ENCODE assay signal across 19 cellular contexts in the genomic region with DNA sequence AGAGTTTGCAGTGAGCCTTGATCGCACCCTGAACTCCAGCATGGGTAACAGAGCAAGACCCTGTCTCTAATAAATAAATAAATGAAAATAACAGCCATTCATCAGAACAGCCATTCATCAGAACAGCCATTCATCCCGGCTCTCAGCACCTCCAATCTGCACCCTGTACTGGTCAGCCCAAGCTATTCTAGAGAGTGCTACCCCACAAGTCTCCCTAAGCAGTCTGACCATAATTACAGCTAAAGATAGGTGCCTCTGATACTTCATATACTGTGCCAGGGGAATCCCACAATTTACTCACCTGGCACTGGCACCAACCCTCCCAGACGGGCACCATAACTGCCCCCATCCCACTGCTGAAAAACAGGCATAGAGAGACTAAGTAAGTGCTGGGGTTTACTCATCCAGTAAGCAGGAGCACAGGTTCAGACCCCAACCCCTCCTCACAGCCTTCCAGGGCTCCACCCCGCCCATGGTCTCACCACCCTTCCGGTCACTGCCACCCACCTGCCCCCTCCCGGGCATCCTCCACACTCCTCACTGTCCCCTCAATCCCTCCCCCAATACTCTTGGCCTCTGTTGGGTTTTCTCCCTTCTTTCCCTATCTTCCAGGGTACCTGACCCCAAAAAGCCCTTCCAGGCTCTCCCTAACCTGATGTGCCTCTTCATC. TPM values are rescaled to one million over a fixed set of nuclear protein-coding genes. Genes with fewer than 3 reads are reported as not detected.
A peak's percentile ranks its signal among the peaks of the same experiment; 100 is the strongest.
DNase-seq lines count a peak whose midpoint lies in the region; ATAC-seq and TF ChIP-seq lines count a peak whose summit lies in the region.
"Had no signal": no experiment of that assay in that cellular context is flagged by ENCODE, and none has a peak within 500 bp of the region (broad histone marks: within the 10 kb centered on the region; RNA-seq: fewer than 3 reads in every experiment).

No MANE protein-coding gene starts in this region.

- H3K79me2 ChIP-seq in Karpas-422 (ENCODE audit: low read length), result no peaks in the 10 kb centered on the region

- H3K9ac ChIP-seq in Karpas-422 (ENCODE audit: low read length), result no peak overlapping the region

- no peaks in the 10 kb centered on the region for H3K36me3 ChIP-seq in Karpas-422 (ENCODE audit: insufficient read depth, low read length)
- H3K36me3 ChIP-seq: colonic mucosa, heart right ventricle had no signal

- ATAC-seq in GM21529 (IDR thresholded peaks at IDR 0.05; ENCODE audit: unreplicated experiment), result peak; percentile 49
- ATAC-seq in HG02885 (IDR thresholded peaks at IDR 0.05; ENCODE audit: poor library complexity, unreplicated experiment), result peak; percentile 33
- ATAC-seq: HCT116, heart right ventricle had no signal

- TF ChIP-seq CTCF in GM12864 (IDR thresholded peaks at IDR 0.05; ENCODE audit: low read depth, low read length, missing control alignments), result no peak

- no peak overlapping the region for H2AFZ ChIP-seq in Karpas-422 (ENCODE audit: low read length)

- peak overlapping the region; percentile 6 for H3K4me2 ChIP-seq in Karpas-422 (ENCODE audit: low read depth, low read length, poor library complexity, severe bottlenecking)

- no peaks in the 10 kb centered on the region for H3K9me3 ChIP-seq in Karpas-422 (ENCODE audit: low read length)
- H3K9me3 ChIP-seq: colonic mucosa, heart right ventricle had no signal

- H3K4me3 ChIP-seq in GM12864 (ENCODE audit: low read depth, low read length), result peak overlapping the region; percentile 55
- no peak overlapping the region for H3K4me3 ChIP-seq in Karpas-422 (ENCODE audit: low read length)
- H3K4me3 ChIP-seq: colonic mucosa, heart right ventricle had no signal

- H4K20me1 ChIP-seq in Karpas-422 (ENCODE audit: insufficient read depth, low read depth, low read length), result no peaks in the 10 kb centered on the region

- H3K27ac ChIP-seq in Karpas-422 (ENCODE audit: low read length), result no peak overlapping the region
- H3K27ac ChIP-seq: C4-2B, colonic mucosa, heart right ventricle, RWPE1 had no signal

- peaks cover 9% of the 10 kb centered on the region for H3K4me1 ChIP-seq in Karpas-422 (ENCODE audit: low read length)
- H3K4me1 ChIP-seq: colonic mucosa had no signal

- no peaks in the 10 kb centered on the region for H3K9me2 ChIP-seq in Karpas-422 (replicated peaks; ENCODE audit: insufficient read depth, low read length)

- H3K27me3 ChIP-seq in Karpas-422 (ENCODE audit: low read length), result no peaks in the 10 kb centered on the region
- H3K27me3 ChIP-seq: colonic mucosa had no signal

- DNase-seq in GM12864 (ENCODE audit: low read depth) (no peak), Karpas-422 (no peak), cortex of kidney (lab: John Stamatoyannopoulos, UW) (no peak), hepatic stellate cell (ENCODE audit: low spot score) (no peak), medulla oblongata (ENCODE audit: extremely low spot score) (no peak)
- no peak for DNase-seq in effector CD8-positive, alpha-beta T cell (lab: John Stamatoyannopoulos, UW)
- DNase-seq: activated naive CD8-positive, alpha-beta T cell treated with anti-CD3 and anti-CD28 coated beads, Interleukin-2, amount 10 ng/mL, durations not matched to agents 7 days and 5 days; colonic mucosa; heart right ventricle; immature natural killer cell; NCI-H1930; NCI-H345; retina; SW 1271 had no signal

RNA-seq across cellular contexts. Expression of gene EIF5, which starts 15.2 kb away (rescaled TPM):
- 133 and 180 TPM in 2 replicates for total RNA-seq in Karpas-422 (2014; rRNA removed; shearing (Covaris generic); ENCODE audit: low replicate concordance)
